ENCODE assay signal across 24 cellular contexts in genomic region chr1:234733427-234733826, GRCh38.
"Had no signal": no experiment of that assay in that cellular context is flagged by ENCODE, and none has a peak within 500 bp of the region (broad histone marks: within the 10 kb centered on the region; RNA-seq: fewer than 3 reads in every experiment).

No MANE protein-coding gene starts in this region.

- H3K27ac ChIP-seq: colonic mucosa, foreskin keratinocyte, left ventricle myocardium inferior, lower lobe of right lung, neutrophil, psoas muscle, right lobe of liver, testis had no signal

- H3K4me1 ChIP-seq: colonic mucosa, psoas muscle, right lobe of liver had no signal

- H3K9me3 ChIP-seq: colonic mucosa, left ventricle myocardium inferior, lower lobe of right lung, neutrophil, psoas muscle, right lobe of liver, testis, tibial nerve had no signal

- H3K4me3 ChIP-seq: colonic mucosa, left ventricle myocardium inferior, lower lobe of right lung, psoas muscle, right lobe of liver, skin epidermis, testis, tibial nerve had no signal

- DNase-seq: colonic mucosa; dermis blood vessel endothelial cell; effector CD4-positive, alpha-beta T cell; endodermal cell; erythroblast; foreskin keratinocyte; kidney; left cardiac atrium; left ventricle myocardium inferior; lower lobe of right lung; midbrain; nephron progenitor cell; psoas muscle; retina; right lobe of liver; stimulated activated CD4-positive, alpha-beta T cell treated with anti-CD3 and anti-CD28 coated beads, Interleukin-2, amount 100 ng/mL, for 24 hours; stimulated activated CD4-positive, alpha-beta T cell treated with anti-CD3 and anti-CD28 coated beads, Interleukin-4, amount 100 ng/mL, for 4 hours; stimulated activated naive B cell treated with anti-CD40 and anti-IgM and Interleukin-4, amounts not matched to agents 10 μg/mL and 1 μg/mL and 100 μg/mL, for 72 hours; stimulated activated naive CD8-positive, alpha-beta T cell treated with anti-CD3 and anti-CD28 coated beads, Interleukin-15, amount 100 ng/mL, for 72 hours; testis had no signal

- H3K27me3 Mint-ChIP-seq: memory B cell; stimulated activated naive B cell treated with anti-CD40 and anti-IgM and Interleukin-4, amounts not matched to agents 10 μg/mL and 1 μg/mL and 100 μg/mL, for 72 hours; stimulated activated naive CD8-positive, alpha-beta T cell treated with anti-CD3 and anti-CD28 coated beads, Interleukin-15, amount 100 ng/mL, for 72 hours had no signal

- H3K36me3 ChIP-seq: colonic mucosa, left ventricle myocardium inferior, lower lobe of right lung, neutrophil, right lobe of liver, tibial nerve had no signal

- H3K4me3 Mint-ChIP-seq: endodermal cell; memory B cell; nephron progenitor cell; stimulated activated naive B cell treated with anti-CD40 and anti-IgM and Interleukin-4, amounts not matched to agents 10 μg/mL and 1 μg/mL and 100 μg/mL, for 72 hours; stimulated activated naive CD8-positive, alpha-beta T cell treated with anti-CD3 and anti-CD28 coated beads, Interleukin-15, amount 100 ng/mL, for 72 hours had no signal

- H3K9me3 Mint-ChIP-seq: endodermal cell; memory B cell; nephron progenitor cell; stimulated activated naive B cell treated with anti-CD40 and anti-IgM and Interleukin-4, amounts not matched to agents 10 μg/mL and 1 μg/mL and 100 μg/mL, for 72 hours; stimulated activated naive CD8-positive, alpha-beta T cell treated with anti-CD3 and anti-CD28 coated beads, Interleukin-15, amount 100 ng/mL, for 72 hours had no signal

- ATAC-seq: foreskin keratinocyte; left cardiac atrium; lower lobe of right lung; psoas muscle; stimulated activated naive B cell treated with anti-CD40 and anti-IgM and Interleukin-4, amounts not matched to agents 10 μg/mL and 1 μg/mL and 100 μg/mL, for 72 hours; stimulated activated naive CD8-positive, alpha-beta T cell treated with anti-CD3 and anti-CD28 coated beads, Interleukin-15, amount 100 ng/mL, for 72 hours had no signal

- H3K27ac Mint-ChIP-seq: endodermal cell, memory B cell had no signal

- H3K36me3 Mint-ChIP-seq: memory B cell; stimulated activated naive B cell treated with anti-CD40 and anti-IgM and Interleukin-4, amounts not matched to agents 10 μg/mL and 1 μg/mL and 100 μg/mL, for 72 hours had no signal

- H3K27me3 ChIP-seq: colonic mucosa, foreskin keratinocyte, neutrophil, right lobe of liver, testis, tibial nerve had no signal
